Comparison of ENCODE assay signal across 8 cellular contexts in genomic region chr11:63814383-63814736, GRCh38. TPM values are rescaled to one million over a fixed set of nuclear protein-coding genes. Genes with fewer than 3 reads are reported as not detected.
DNase-seq lines count a peak whose midpoint lies in the region; ATAC-seq, FAIRE-seq and TF ChIP-seq lines count a peak whose summit lies in the region.

No MANE protein-coding gene starts in this region.

- H3K9ac ChIP-seq in HUES6 (ENCODE audit: low read length): peak overlapping the region; percentile 99

- DNase-seq in Ammon's horn (ENCODE audit: low spot score) (peak; percentile 8), myocyte (ENCODE audit: low read depth) (peak; percentile 9), GM12892 (ENCODE audit: insufficient read length) (no peak)
- no peak for DNase-seq in central memory CD8-positive, alpha-beta T cell (ENCODE audit: low spot score in 2 of 2)
- DNase-seq in activated effector memory CD4-positive, alpha-beta T cell treated with Interleukin-2 at 50 U/mL for 16 hours: no peak

- peak overlapping the region; percentile 97; the same call in 1 of the 2 replicates for H3K27ac ChIP-seq in HUES6 (ENCODE audit: low read depth, low read length)

- no peak for ATAC-seq in central memory CD8-positive, alpha-beta T cell (replicated peaks; ENCODE audit: extremely low read depth, poor library complexity, severe bottlenecking)
- no peak for ATAC-seq in HG03045 (IDR thresholded peaks at IDR 0.05; ENCODE audit: unreplicated experiment)
- no peak for ATAC-seq in HG03196 (IDR thresholded peaks at IDR 0.05; ENCODE audit: unreplicated experiment)

- H3K36me3 Mint-ChIP-seq in central memory CD8-positive, alpha-beta T cell (ENCODE audit: insufficient read depth): peaks cover 2% of the 10 kb centered on the region

- peak overlapping the region; percentile 69 for H3K4me3 Mint-ChIP-seq in central memory CD8-positive, alpha-beta T cell

- no peaks in the 10 kb centered on the region for H3K9me3 Mint-ChIP-seq in central memory CD8-positive, alpha-beta T cell

- H3K9me3 ChIP-seq in HUES6 (ENCODE audit: control insufficient read depth, insufficient read depth, low read depth, low read length): no peaks in the 10 kb centered on the region

- peaks cover 41% of the 10 kb centered on the region for H3K36me3 ChIP-seq in HUES6 (ENCODE audit: control insufficient read depth, insufficient read depth, low read length)

- no peaks in the 10 kb centered on the region for H3K27me3 Mint-ChIP-seq in central memory CD8-positive, alpha-beta T cell

- no peak overlapping the region for H3K27ac Mint-ChIP-seq in central memory CD8-positive, alpha-beta T cell (ENCODE audit: low read depth)

- H3K4me1 ChIP-seq in HUES6 (ENCODE audit: control insufficient read depth, insufficient read depth, low read length): peaks cover 26% of the 10 kb centered on the region

- H3K4me3 ChIP-seq in HUES6 (ENCODE audit: low read depth, low read length): peak overlapping the region; percentile 99

- peaks cover 5% of the 10 kb centered on the region; the same call in 1 of the 2 replicates for H3K27me3 ChIP-seq in HUES6 (ENCODE audit: control insufficient read depth, insufficient read depth, low read length)

- no peak for FAIRE-seq in GM12892 (lab: Jason Lieb, UNC)

- TF ChIP-seq POLR2A in GM12892 (IDR thresholded peaks at IDR 0.05; ENCODE audit: low read depth, low read length): no peak

- H3K4me1 Mint-ChIP-seq in central memory CD8-positive, alpha-beta T cell: peaks cover 9% of the 10 kb centered on the region

RNA-seq across cellular contexts. Expression of gene SPINDOC, which starts 1.1 kb away (rescaled TPM):
- total RNA-seq in myocyte: 16.2 and 16.8 TPM in 2 replicates
- 19.9 TPM for polyA plus RNA-seq in myocyte (2012)
- 13.5 TPM for polyA plus RNA-seq in GM12892 (2012; ENCODE audit: missing spikeins)

RNA-seq across cellular contexts. Expression of gene MARK2, which starts 24.6 kb away (rescaled TPM):
- 23.2 and 25.4 TPM in 2 replicates for total RNA-seq in myocyte
- polyA plus RNA-seq in myocyte (2012): 17.9 TPM
- polyA plus RNA-seq in GM12892 (2012; ENCODE audit: missing spikeins): 10.8 TPM

RNA-seq across cellular contexts. Expression of gene ZFTA, which starts 45.8 kb away (rescaled TPM):
- 20.7 and 23.2 TPM in 2 replicates for total RNA-seq in myocyte
- polyA plus RNA-seq in myocyte (2012): 12.0 TPM
- polyA plus RNA-seq in GM12892 (2012; ENCODE audit: missing spikeins): 2.4 TPM

Comparison
In these comparisons a context has a peak if more than half of its experiments do, and no peak if none do; other contexts are left out.
1. DNase-seq: peak in Ammon's horn (single experiment) and myocyte (single experiment); none in central memory CD8-positive, alpha-beta T cell (0 of 2), activated effector memory CD4-positive, alpha-beta T cell treated with Interleukin-2 at 50 U/mL for 16 hours (single experiment) and GM12892 (single experiment).